In genomic region chr13:45419389-45419788, GRCh38 we compare ENCODE assay signal across 6 cellular contexts. TPM values are rescaled to one million over a fixed set of nuclear protein-coding genes. Genes with fewer than 3 reads are reported as not detected.
DNase-seq lines count a peak whose midpoint lies in the region; ATAC-seq and TF ChIP-seq lines count a peak whose summit lies in the region.
"Not testable (repeated sequence)": the region's sequence is repeated elsewhere in the genome, so short reads cannot be mapped to it uniquely, and the experiment has no call there.

No MANE protein-coding gene starts in this region.

- H3K27ac Mint-ChIP-seq in CD8-positive, alpha-beta T cell; T-cell; activated naive CD4-positive, alpha-beta T cell treated with anti-CD3 and anti-CD28 coated beads, Interleukin-2, amount 50 U/mL, for 24 hours; nephron: not testable (repeated sequence)
- peak overlapping the region; percentile 25 to 53 for H3K27ac Mint-ChIP-seq in effector memory CD8-positive, alpha-beta T cell
- peak overlapping the region in 1 of 6 donors; percentile 60 for H3K27ac Mint-ChIP-seq in naive B cell

- H3K9me3 Mint-ChIP-seq in CD8-positive, alpha-beta T cell; T-cell; activated naive CD4-positive, alpha-beta T cell treated with anti-CD3 and anti-CD28 coated beads, Interleukin-2, amount 50 U/mL, for 24 hours; effector memory CD8-positive, alpha-beta T cell; naive B cell; nephron: not testable (repeated sequence)

- H3K4me3 Mint-ChIP-seq in CD8-positive, alpha-beta T cell: peak overlapping the region; percentile 42
- peak overlapping the region in 2 of 3 donors; percentile 20 to 34 for H3K4me3 Mint-ChIP-seq in T-cell
- H3K4me3 Mint-ChIP-seq in activated naive CD4-positive, alpha-beta T cell treated with anti-CD3 and anti-CD28 coated beads, Interleukin-2, amount 50 U/mL, for 24 hours: peak overlapping the region; percentile 51
- H3K4me3 Mint-ChIP-seq in effector memory CD8-positive, alpha-beta T cell: not testable (repeated sequence)
- H3K4me3 Mint-ChIP-seq in naive B cell: peak overlapping the region in 5 of 8 donors; percentile 23 to 85 (median 60)
- peak overlapping the region in 2 of 3 experiments; percentile 32 to 48 for H3K4me3 Mint-ChIP-seq in nephron

- not testable (repeated sequence) for H3K36me3 ChIP-seq in CD8-positive, alpha-beta T cell (ENCODE audit: insufficient read depth, low read length)

- H3K9me3 ChIP-seq in CD8-positive, alpha-beta T cell (ENCODE audit: low read length): not testable (repeated sequence)

- ATAC-seq in CD8-positive, alpha-beta T cell; T-cell (replicated peaks in 1 of 4); effector memory CD8-positive, alpha-beta T cell (replicated peaks); naive B cell (ENCODE audit: low read depth in 2 of 2): not testable (repeated sequence)

- not testable (repeated sequence) for TF ChIP-seq CTCF in CD8-positive, alpha-beta T cell (IDR thresholded peaks at IDR 0.05); nephron (IDR thresholded peaks at IDR 0.05; ENCODE audit: unreplicated experiment in 3 of 3)

- H3K27me3 ChIP-seq in CD8-positive, alpha-beta T cell (ENCODE audit: insufficient read depth, low read length): not testable (repeated sequence)

- H3K4me1 ChIP-seq in CD8-positive, alpha-beta T cell (ENCODE audit: insufficient read depth, low read length): peaks cover 17% of the 10 kb centered on the region

- H3K36me3 Mint-ChIP-seq in CD8-positive, alpha-beta T cell: peaks cover 13% of the 10 kb centered on the region
- not testable (repeated sequence) for H3K36me3 Mint-ChIP-seq in T-cell; activated naive CD4-positive, alpha-beta T cell treated with anti-CD3 and anti-CD28 coated beads, Interleukin-2, amount 50 U/mL, for 24 hours; naive B cell; nephron (ENCODE audit: low read depth)
- H3K36me3 Mint-ChIP-seq in effector memory CD8-positive, alpha-beta T cell (ENCODE audit: insufficient read depth): peaks cover 24% of the 10 kb centered on the region

- H3K27ac ChIP-seq in CD8-positive, alpha-beta T cell (ENCODE audit: low read depth, low read length): not testable (repeated sequence)

- peak in 1 of 7 experiments; percentile 45 for DNase-seq in CD8-positive, alpha-beta T cell
- not testable (repeated sequence) for DNase-seq in T-cell; effector memory CD8-positive, alpha-beta T cell; naive B cell

- not testable (repeated sequence) for H3K27me3 Mint-ChIP-seq in CD8-positive, alpha-beta T cell (ENCODE audit: low read depth); T-cell; activated naive CD4-positive, alpha-beta T cell treated with anti-CD3 and anti-CD28 coated beads, Interleukin-2, amount 50 U/mL, for 24 hours; effector memory CD8-positive, alpha-beta T cell; naive B cell; nephron (ENCODE audit: low read depth)

- CTCF ChIA-PET in CD8-positive, alpha-beta T cell (lab: Charles Lee): not testable (repeated sequence)
- CTCF ChIA-PET in T-cell (lab: Charles Lee): interaction anchor here in 1 of 2 donors (3.5 kb wide), 1 partner anchor 46 kb away, joined by 18 read pairs; the partner anchor contains the start of gene COG3

- not testable (repeated sequence) for H3K4me3 ChIP-seq in CD8-positive, alpha-beta T cell (ENCODE audit: low read depth, low read length)

- POLR2A ChIA-PET in CD8-positive, alpha-beta T cell (lab: Charles Lee): interaction anchor here (3.1 kb wide), 1 partner anchor 46 kb away, joined by 21 read pairs; the partner anchor contains the start of gene COG3
- POLR2A ChIA-PET in T-cell (lab: Charles Lee): not testable (repeated sequence)

- peaks cover 25% of the 10 kb centered on the region for H3K4me1 Mint-ChIP-seq in CD8-positive, alpha-beta T cell (ENCODE audit: low read depth)
- peaks cover 19 to 24% (median 21%) of the 10 kb centered on the region in 3 donors for H3K4me1 Mint-ChIP-seq in T-cell
- H3K4me1 Mint-ChIP-seq in activated naive CD4-positive, alpha-beta T cell treated with anti-CD3 and anti-CD28 coated beads, Interleukin-2, amount 50 U/mL, for 24 hours: peaks cover 23% of the 10 kb centered on the region
- peaks cover 14 to 16% of the 10 kb centered on the region in 2 donors for H3K4me1 Mint-ChIP-seq in effector memory CD8-positive, alpha-beta T cell (ENCODE audit: low read depth in 2 of 2)
- H3K4me1 Mint-ChIP-seq in naive B cell: peaks cover 18 to 25% (median 25%) of the 10 kb centered on the region in 3 donors
- peaks cover 24% of the 10 kb centered on the region for H3K4me1 Mint-ChIP-seq in nephron

- intact Hi-C loops in CD8-positive, alpha-beta T cell (cut with DNase I, micrococcal nuclease): loop anchor here in 1 of 2 experiments (2.0 to 5.0 kb wide), 3 partner anchors 21 to 842 kb away; partner anchors contain the start of genes TSC22D1 and ZC3H13

RNA-seq across cellular contexts. Expression of gene SLC25A30, which starts 1.2 kb away (rescaled TPM):
- total RNA-seq in CD8-positive, alpha-beta T cell: 10 to 100 TPM; 37.7 to 40.5 TPM
- total RNA-seq in T-cell: 10 to 100 TPM; 19.5 to 25.9 (median 24.2) TPM
- polyA plus RNA-seq in naive B cell (ENCODE audit: low read depth in 6 of 6): 1 to 10 TPM in 5 of 6 donors, not detected in 1; 2.5 to 4.0 (median 3.1) TPM

RNA-seq across cellular contexts. Expression of gene COG3, which starts 45.4 kb away (rescaled TPM):
- total RNA-seq in CD8-positive, alpha-beta T cell: 10 to 100 TPM; 45.9 to 47.6 TPM
- total RNA-seq in T-cell: 10 to 100 TPM; 40.0 to 47.0 (median 42.3) TPM
- polyA plus RNA-seq in naive B cell (ENCODE audit: low read depth in 6 of 6): 10 to 100 TPM; 12.4 to 63.1 (median 29.9) TPM
